23 cellular contexts compared by ENCODE assay signal in the genomic region with DNA sequence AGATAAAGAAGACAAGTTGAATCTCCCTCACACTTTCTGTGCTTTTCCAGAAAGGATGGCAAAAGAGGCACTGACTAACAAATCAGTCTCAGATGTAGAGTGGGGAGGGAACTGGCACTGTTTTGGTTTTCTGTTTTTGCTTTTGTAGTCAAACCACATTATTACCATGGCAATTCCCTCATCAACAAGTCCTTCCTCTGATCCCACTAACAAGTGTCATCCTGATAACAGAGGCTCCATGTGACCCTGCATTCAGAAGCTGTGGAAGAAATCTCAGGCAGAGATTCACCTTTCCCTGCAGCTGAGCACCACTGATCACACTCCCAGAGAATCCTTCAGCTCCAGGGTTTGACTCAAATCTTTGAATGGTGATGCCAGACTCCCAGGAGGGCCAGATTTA.
DNase-seq lines count a peak whose midpoint lies in the region; ATAC-seq, FAIRE-seq and TF ChIP-seq lines count a peak whose summit lies in the region.
"Had no signal": no experiment of that assay in that cellular context is flagged by ENCODE, and none has a peak within 500 bp of the region (broad histone marks: within the 10 kb centered on the region; RNA-seq: fewer than 3 reads in every experiment).

No MANE protein-coding gene starts in this region.

- H3K27me3 ChIP-seq in bronchial epithelial cell (ENCODE audit: control insufficient read depth, insufficient read depth, low read length) (no peaks in the 10 kb centered on the region), mesenchymal stem cell (ENCODE audit: control insufficient read depth in 1 of 2, insufficient read depth in 1 of 2, low read length in 2 of 2) (no peaks in the 10 kb centered on the region)
- H3K27me3 ChIP-seq: BE2C; BLaER1 treated with 17β-estradiol and CSF1 and Interleukin-3, amounts not matched to agents 10 nM and 100 nM had no signal

- DNase-seq in DMS53 (lab: John Stamatoyannopoulos, UW) = peak; percentile 36
- DNase-seq in DMS53 treated with DMSO at 0.1 percent for 48 hours (lab: John Stamatoyannopoulos, UW; ENCODE audit: unreplicated experiment) = no peak
- no peak for DNase-seq in bronchial epithelial cell (ENCODE audit: low read depth)
- DNase-seq in mesenchymal stem cell = peak; percentile 48
- DNase-seq in NCI-H510A (lab: John Stamatoyannopoulos, UW) = no peak
- no peak for DNase-seq in kidney
- DNase-seq: BE2C; CD4-positive, alpha-beta T cell; CD8-positive, alpha-beta memory T cell; DMS79; EL; GDM1; GM23248; H7; HCEC 1CT had no signal

- H3K23ac ChIP-seq in mesenchymal stem cell (ENCODE audit: low read length in 2 of 2) = no peak overlapping the region

- no peak overlapping the region for H2BK5ac ChIP-seq in mesenchymal stem cell (ENCODE audit: low read depth, low read length, poor library complexity, severe bottlenecking)

- H3K9me3 ChIP-seq in mesenchymal stem cell (ENCODE audit: control insufficient read depth, low read length) (no peaks in the 10 kb centered on the region), kidney (ENCODE audit: control insufficient read depth in 1 of 2, low read length in 2 of 2) (no peaks in the 10 kb centered on the region)
- H3K9me3 ChIP-seq: BE2C had no signal

- no peak overlapping the region for H2BK15ac ChIP-seq in mesenchymal stem cell (ENCODE audit: low read depth, poor library complexity, severe bottlenecking)

- no peak for TF ChIP-seq CTCF in bronchial epithelial cell (IDR thresholded peaks at IDR 0.05; ENCODE audit: insufficient read depth, low read length, severe bottlenecking)
- no peak for TF ChIP-seq CTCF in kidney (IDR thresholded peaks at IDR 0.05; ENCODE audit: borderline replicate concordance, extremely low read depth, insufficient read depth)

- no peak overlapping the region for H3K4me2 ChIP-seq in mesenchymal stem cell (ENCODE audit: low read length, poor library complexity, severe bottlenecking)
- H3K4me2 ChIP-seq: BLaER1 treated with 17β-estradiol and CSF1 and Interleukin-3, amounts not matched to agents 10 nM and 100 nM had no signal

- H4K8ac ChIP-seq in mesenchymal stem cell (ENCODE audit: low read length) = no peak overlapping the region

- FAIRE-seq in bronchial epithelial cell (lab: Jason Lieb, UNC) = peak; percentile 60
- no peak for FAIRE-seq in kidney (lab: Jason Lieb, UNC)
- FAIRE-seq: A204.1, D721Med, GM12878, GM19239, H1 had no signal

- no peak overlapping the region for H3K14ac ChIP-seq in mesenchymal stem cell (ENCODE audit: low read length in 2 of 2)

- no peaks in the 10 kb centered on the region for H3K36me3 ChIP-seq in bronchial epithelial cell (ENCODE audit: control insufficient read depth, insufficient read depth, low read length)
- no peaks in the 10 kb centered on the region for H3K36me3 ChIP-seq in mesenchymal stem cell (ENCODE audit: control insufficient read depth in 1 of 2, insufficient read depth in 2 of 2, low read depth in 1 of 2, low read length in 2 of 2)
- no peaks in the 10 kb centered on the region for H3K36me3 ChIP-seq in kidney (ENCODE audit: control insufficient read depth in 1 of 2, insufficient read depth in 2 of 2, low read length in 2 of 2)
- H3K36me3 ChIP-seq: BE2C; BLaER1 treated with 17β-estradiol and CSF1 and Interleukin-3, amounts not matched to agents 10 nM and 100 nM had no signal

- H4K91ac ChIP-seq in mesenchymal stem cell (ENCODE audit: low read length) = peak overlapping the region; percentile 62

- no peak for ATAC-seq in HG03571 (IDR thresholded peaks at IDR 0.05; ENCODE audit: unreplicated experiment)
- ATAC-seq: GM12878 had no signal

- H3K4me3 ChIP-seq in bronchial epithelial cell (ENCODE audit: low read depth, low read length) = no peak overlapping the region
- H3K4me3 ChIP-seq in mesenchymal stem cell (ENCODE audit: insufficient read depth in 1 of 2, low read depth in 1 of 2, low read length in 2 of 2) = no peak overlapping the region
- H3K4me3 ChIP-seq in kidney (ENCODE audit: low read length in 2 of 2) = no peak overlapping the region
- H3K4me3 ChIP-seq: BLaER1 treated with 17β-estradiol and CSF1 and Interleukin-3, amounts not matched to agents 10 nM and 100 nM; GM12878; GM23248 had no signal

- no peak overlapping the region for H2AK5ac ChIP-seq in mesenchymal stem cell (ENCODE audit: low read length, severe bottlenecking)

- H3K27ac ChIP-seq in mesenchymal stem cell (ENCODE audit: low read length, poor library complexity, severe bottlenecking) (no peak overlapping the region), kidney (ENCODE audit: low read depth in 2 of 2, low read length in 2 of 2) (no peak overlapping the region)
- H3K27ac ChIP-seq: 22Rv1; BLaER1 treated with 17β-estradiol and CSF1 and Interleukin-3, amounts not matched to agents 10 nM and 100 nM; GM23248 had no signal

- peak overlapping the region; percentile 10 to 89 for H2BK12ac ChIP-seq in mesenchymal stem cell (ENCODE audit: low read length in 2 of 2)

- H3K9ac ChIP-seq in mesenchymal stem cell (ENCODE audit: low read length) = no peak overlapping the region
- H3K9ac ChIP-seq in kidney (ENCODE audit: low read length in 2 of 2) = no peak overlapping the region
- H3K9ac ChIP-seq: BLaER1 treated with 17β-estradiol and CSF1 and Interleukin-3, amounts not matched to agents 10 nM and 100 nM; GM23248 had no signal

- H3K4ac ChIP-seq in mesenchymal stem cell (ENCODE audit: low read depth in 1 of 2, low read length in 2 of 2) = peak overlapping the region in 1 of 2 experiments; percentile 79

- intact Hi-C loops in kidney (cut with DNase I) = no loop called here

- peak overlapping the region in 1 of 2 experiments; percentile 88 for H3K18ac ChIP-seq in mesenchymal stem cell (ENCODE audit: low read depth in 1 of 2, low read length in 2 of 2)

- peaks cover 3% of the 10 kb centered on the region for H3K4me1 ChIP-seq in mesenchymal stem cell (ENCODE audit: control insufficient read depth, insufficient read depth, low read depth, low read length)
- H3K4me1 ChIP-seq in kidney (ENCODE audit: control insufficient read depth in 1 of 2, insufficient read depth in 1 of 2, low read depth in 1 of 2, low read length in 2 of 2) = peaks cover 0 to 9% of the 10 kb centered on the region in 2 donors
- H3K4me1 ChIP-seq: BE2C had no signal

- H2AFZ ChIP-seq in mesenchymal stem cell (ENCODE audit: low read depth, low read length) = no peak overlapping the region
- H2AFZ ChIP-seq: GM23248 had no signal

- H3K79me1 ChIP-seq in mesenchymal stem cell (replicated peaks; ENCODE audit: low read length, poor library complexity, severe bottlenecking) = no peaks in the 10 kb centered on the region

- H2BK120ac ChIP-seq in mesenchymal stem cell (ENCODE audit: low read depth, low read length) = peak overlapping the region; percentile 39

Comparison
In these comparisons a context has a peak if more than half of its experiments do, and no peak if none do; other contexts are left out.
1. DNase-seq: peak in DMS53 (single experiment) and mesenchymal stem cell (single experiment); none in DMS53 treated with DMSO at 0.1 percent for 48 hours (single experiment), bronchial epithelial cell (single experiment), NCI-H510A (single experiment) and kidney (single experiment).